ENCODE assay signal across 21 cellular contexts in the genomic region with DNA sequence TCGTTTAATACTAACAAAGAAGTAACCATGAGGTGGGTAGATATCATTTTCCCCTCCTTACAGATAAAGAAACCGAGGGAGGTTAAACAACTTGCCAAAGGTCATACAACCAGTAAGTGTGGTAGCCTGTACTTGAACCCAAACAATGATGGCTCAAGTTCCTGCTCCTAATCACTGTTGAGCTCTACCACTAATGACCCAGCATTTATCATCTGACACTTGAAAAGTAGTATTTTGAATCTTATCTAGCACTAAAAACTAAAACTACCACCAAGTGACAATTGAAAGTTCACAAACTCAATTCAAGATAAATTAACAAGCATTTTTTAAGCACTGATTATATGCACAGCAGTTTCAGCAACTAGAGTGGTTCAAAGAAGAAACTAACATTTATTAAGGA. TPM values are rescaled to one million over a fixed set of nuclear protein-coding genes. Genes with fewer than 3 reads are reported as not detected.
A peak's percentile ranks its signal among the peaks of the same experiment; 100 is the strongest.
DNase-seq lines count a peak whose midpoint lies in the region; ATAC-seq, FAIRE-seq and TF ChIP-seq lines count a peak whose summit lies in the region.
"Had no signal": no experiment of that assay in that cellular context is flagged by ENCODE, and none has a peak within 500 bp of the region (broad histone marks: within the 10 kb centered on the region; RNA-seq: fewer than 3 reads in every experiment).

No MANE protein-coding gene starts in this region.

- H3K4me2 ChIP-seq in GM12878 (ENCODE audit: control insufficient read depth, insufficient read depth) = peak overlapping the region; percentile 84
- H3K4me2 ChIP-seq: BLaER1 treated with 17β-estradiol and CSF1 and Interleukin-3, amounts not matched to agents 10 nM and 100 nM had no signal

- no TSS peak for BruUV-seq in GM12878 (replicated peaks; lab: Mats Ljungman, UMichigan)

- WGBS in GM12878 (ENCODE audit: insufficient coverage, insufficient replicate concordance, low lambda C conversion rate, missing lambda C conversion rate) = 19% methylated on average over 2 of the region's 2 CpGs

- no peak overlapping the region for H2AFZ ChIP-seq in GM12878 (ENCODE audit: control insufficient read depth, low read depth, low read length)
- H2AFZ ChIP-seq: GM23248 had no signal

- peaks cover 91% of the 10 kb centered on the region for H3K79me2 ChIP-seq in GM12878 (ENCODE audit: control insufficient read depth, insufficient read depth, low read length)

- H3K36me3 ChIP-seq in GM06990 (ENCODE audit: control insufficient read depth, insufficient read depth, low read length) (no peaks in the 10 kb centered on the region; the same call in 1 of the 2 replicates), GM12878 (ENCODE audit: control insufficient read depth in 2 of 2, insufficient read depth in 2 of 2, low read length in 1 of 2) (peaks cover 0 to 11% of the 10 kb centered on the region in 2 experiments; a peak in 2 of 4 replicates)
- H3K36me3 ChIP-seq: HAP-1 had no signal

- peaks cover 69 to 74% of the 10 kb centered on the region in 2 donors for H3K4me1 Mint-ChIP-seq in natural killer cell

- SMC1A ChIA-PET in GM12878 (lab: Charles Lee; ENCODE audit: uncharacterized antibody, unreplicated experiment) = interaction anchor here (0.8 to 8.9 kb wide), 19 partner anchors 8 to 177 kb away, joined by 3 to 113 read pairs (median 8); a partner anchor contains a TSS

- intact Hi-C loops in GM12878 (cut with micrococcal nuclease; ENCODE audit: unreplicated experiment) = no loop called here
- intact Hi-C loops in natural killer cell (cut with micrococcal nuclease) = loop anchor here (2.0 kb wide), 1 partner anchor 14 kb away; a partner anchor contains a TSS

- RAD21 ChIA-PET in GM12878 (lab: Charles Lee; ENCODE audit: unreplicated experiment) = interaction anchor here (1.0 to 7.2 kb wide), 14 partner anchors 8 to 118 kb away, joined by 3 to 114 read pairs (median 6); a partner anchor contains a TSS

- peak overlapping the region; percentile 57 for H3K27ac ChIP-seq in GM12878 (ENCODE audit: control insufficient read depth, insufficient read depth)
- H3K27ac ChIP-seq: BLaER1 treated with 17β-estradiol and CSF1 and Interleukin-3, amounts not matched to agents 10 nM and 100 nM; GM23248 had no signal

- peaks cover 45% of the 10 kb centered on the region for H3K4me1 ChIP-seq in GM12878 (ENCODE audit: control insufficient read depth, insufficient read depth, low read length)

- H3K36me3 Mint-ChIP-seq in natural killer cell = no peaks in the 10 kb centered on the region

- FAIRE-seq in GM19239 (lab: Jason Lieb, UNC) (peak; percentile 85), GM12878 (lab: Jason Lieb, UNC) (no peak), GM12892 (lab: Jason Lieb, UNC) (no peak)
- FAIRE-seq: HTR-8/SVneo, RCC 7860 had no signal

- no peaks in the 10 kb centered on the region for H3K27me3 ChIP-seq in GM06990 (replicated peaks; ENCODE audit: control insufficient read depth, insufficient read depth, low read length)
- H3K27me3 ChIP-seq in GM12878 (replicated peaks in 1 of 2; ENCODE audit: control insufficient read depth in 2 of 2, insufficient read depth in 2 of 2, low read length in 1 of 2) = no peaks in the 10 kb centered on the region
- H3K27me3 ChIP-seq: BLaER1 treated with 17β-estradiol and CSF1 and Interleukin-3, amounts not matched to agents 10 nM and 100 nM had no signal

- H3K9me3 Mint-ChIP-seq in natural killer cell = no peaks in the 10 kb centered on the region
- H3K9me3 Mint-ChIP-seq: CD8-positive, alpha-beta memory T cell had no signal

- CTCF ChIA-PET in GM12878 (lab: Yijun Ruan, JAX) = interaction anchor here (0.9 to 8.3 kb wide), 12 partner anchors 9 to 213 kb away, joined by 3 to 80 read pairs (median 6); a partner anchor contains a TSS

- no peaks in the 10 kb centered on the region for H4K20me1 ChIP-seq in GM12878 (ENCODE audit: control insufficient read depth, insufficient read depth)

- H3K9ac ChIP-seq in GM12878 (ENCODE audit: control insufficient read depth, insufficient read depth, low read length) = peak overlapping the region; percentile 12
- H3K9ac ChIP-seq: BLaER1 treated with 17β-estradiol and CSF1 and Interleukin-3, amounts not matched to agents 10 nM and 100 nM; GM23248 had no signal

- TF ChIP-seq EP300 in GM12878 (IDR thresholded peaks at IDR 0.05; ENCODE audit: borderline replicate concordance in 1 of 2, control insufficient read depth in 1 of 2, low read depth in 2 of 2, low read length in 2 of 2) = no peak

- H3K4me3 Mint-ChIP-seq in natural killer cell = peak overlapping the region; percentile 67

- in situ Hi-C loops in GM12878 (cut with MboI) = no loop called here

- H3K27me3 Mint-ChIP-seq in natural killer cell (ENCODE audit: low read depth in 2 of 2) = no peaks in the 10 kb centered on the region
- H3K27me3 Mint-ChIP-seq: CD8-positive, alpha-beta memory T cell had no signal

- peak; percentile 15 for ATAC-seq in GM12878
- ATAC-seq in natural killer cell = no peak
- ATAC-seq in HG03571 (IDR thresholded peaks at IDR 0.05; ENCODE audit: unreplicated experiment) = no peak

- DNase-seq in GM06990 (ENCODE audit: extremely low read depth, insufficient read length) (no peak), GM19239 (ENCODE audit: insufficient read length, low spot score) (no peak), GM12878 (ENCODE audit: low read depth, low spot score) (no peak), natural killer cell (no peak), 8988T (no peak), GM12892 (ENCODE audit: insufficient read length) (no peak)
- DNase-seq: CD8-positive, alpha-beta memory T cell; GM23248; IMR-90; Karpas-422; MM.1S; NCI-H1092; NCI-H1436 treated with DMSO at 0.1 percent for 48 hours; NCI-H2029; NCI-H526; Right ventricle myocardium superior had no signal

- H3K27ac Mint-ChIP-seq in natural killer cell = peak overlapping the region; percentile 56 to 68

- no peak for TF ChIP-seq RAD21 in GM12878 (IDR thresholded peaks at IDR 0.05; ENCODE audit: insufficient read depth, low read depth, low read length)

- TF ChIP-seq POLR2A in GM12878 (IDR thresholded peaks at IDR 0.05; ENCODE audit: low read depth, low read length) (no peak), GM12892 (IDR thresholded peaks at IDR 0.05; ENCODE audit: low read depth, low read length) (no peak)

- 0 out of 2 replicates have a peak overlapping the region, but pooled peaks have one; percentile 1 for H3K4me3 ChIP-seq in GM06990 (replicated peaks; ENCODE audit: low read depth, low read length)
- H3K4me3 ChIP-seq in GM12878 = peak overlapping the region; percentile 9; the same call in 1 of the 2 replicates
- H3K4me3 ChIP-seq: BLaER1 treated with 17β-estradiol and CSF1 and Interleukin-3, amounts not matched to agents 10 nM and 100 nM; GM23248; HAP-1 had no signal

- TF ChIP-seq CTCF in GM06990 (IDR thresholded peaks at IDR 0.05; ENCODE audit: insufficient read depth, low read length, poor library complexity, severe bottlenecking) (no peak), GM12878 (IDR thresholded peaks at IDR 0.05 in 2 of 3, conservative IDR thresholded peaks at IDR 0.05 in 1 of 3; ENCODE audit: control insufficient read depth in 2 of 3, extremely low read depth in 1 of 3, insufficient read depth in 1 of 3, low read depth in 3 of 3, low read length in 3 of 3) (no peak), natural killer cell (IDR thresholded peaks at IDR 0.05) (no peak)

- H3K9me3 ChIP-seq in GM12878 (replicated peaks; ENCODE audit: control insufficient read depth, insufficient read depth, low read length) = peaks cover 9% of the 10 kb centered on the region
- H3K9me3 ChIP-seq: HAP-1 had no signal

- POLR2A ChIA-PET in GM12878 (lab: Charles Lee) = interaction anchor here (1.1 to 3.5 kb wide), 6 partner anchors 9 to 55 kb away, joined by 3 to 37 read pairs (median 7); a partner anchor contains a TSS

TF ChIP-seq in GM12878, 131 proteins besides CTCF, POLR2A, EP300 and RAD21 (continues in another document):
- TF ChIP-seq STAT3 (IDR thresholded peaks at IDR 0.05; ENCODE audit: low read depth, low read length) (no peak), IKZF1 (conservative IDR thresholded peaks at IDR 0.05) (no peak), MTA3 (IDR thresholded peaks at IDR 0.05; ENCODE audit: borderline replicate concordance, low read length) (no peak), MYC (IDR thresholded peaks at IDR 0.05; ENCODE audit: insufficient read depth, insufficient read length, insufficient replicate concordance, low read length, severe bottlenecking) (no peak)
- TF ChIP-seq, protein P1, sequence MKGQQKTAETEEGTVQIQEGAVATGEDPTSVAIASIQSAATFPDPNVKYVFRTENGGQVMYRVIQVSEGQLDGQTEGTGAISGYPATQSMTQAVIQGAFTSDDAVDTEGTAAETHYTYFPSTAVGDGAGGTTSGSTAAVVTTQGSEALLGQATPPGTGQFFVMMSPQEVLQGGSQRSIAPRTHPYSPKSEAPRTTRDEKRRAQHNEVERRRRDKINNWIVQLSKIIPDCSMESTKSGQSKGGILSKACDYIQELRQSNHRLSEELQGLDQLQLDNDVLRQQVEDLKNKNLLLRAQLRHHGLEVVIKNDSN (IDR thresholded peaks at IDR 0.05; ENCODE audit: borderline replicate concordance, extremely low read length, insufficient read depth, low read depth, low read length) = no peak

RNA-seq across cellular contexts. Expression of a gene that starts 13.1 kb away (rescaled TPM):
- total RNA-seq in GM12878 (2013; cell fraction: nucleolus; rRNA removed) = 401 and 420 TPM in 2 replicates
- 56.4 and 73.7 TPM in 2 replicates for total RNA-seq in GM12878 (2014; rRNA removed)
- total RNA-seq in GM12878 (2014; rRNA removed; fragmentation: Illumina TruSeq; extraction: Trizol) = 118 and 122 TPM in 2 replicates
- 60.4 and 61.3 TPM in 2 replicates for total RNA-seq in GM12878 (2021)
- polyA plus RNA-seq in GM12878 (2011; ENCODE audit: low read depth) = 43.9 TPM
- polyA plus RNA-seq in GM12878 (2011; rRNA removed) = 51.9 and 67.4 TPM in 2 replicates
- 14.5 and 19.1 TPM in 2 replicates for polyA plus RNA-seq in GM12878 (2011; cell fraction: cytosol; rRNA removed)
- 95.0 and 104 TPM in 2 replicates for polyA plus RNA-seq in GM12878 (2011; cell fraction: nucleus; rRNA removed)
- polyA plus RNA-seq in GM12878 (2012) = 48.5 and 61.3 TPM in 2 replicates
- 55.8 and 82.0 TPM in 2 replicates for polyA plus RNA-seq in GM12878 (2014; fragmentation: Illumina TruSeq; extraction: Trizol)
- 10 to 100 TPM; 40.2 to 42.5 TPM for polyA plus RNA-seq in GM12878 (2014; fragmentation: Nextera tagmentation; extraction: Ambion mirVana)
- polyA plus RNA-seq in GM12878 (2014; rRNA removed) = 34.6 and 42.0 TPM in 2 replicates
- 10 to 100 TPM; 35.8 to 37.4 TPM for polyA plus RNA-seq in GM12878 (2016; fragmentation: Nextera tagmentation; extraction: Ambion mirVana)
- polyA minus RNA-seq in GM12878 (2011; rRNA and poly(A)+ RNA removed) = 87.7 and 134 TPM in 2 replicates
- polyA minus RNA-seq in GM12878 (2011; cell fraction: cytosol; rRNA and poly(A)+ RNA removed) = 21.4 and 22.9 TPM in 2 replicates
- polyA minus RNA-seq in GM12878 (2011; cell fraction: nucleus; rRNA and poly(A)+ RNA removed) = 101 and 142 TPM in 2 replicates
- total RNA-seq in natural killer cell = 100 to 1,000 TPM; 172 to 202 (median 175) TPM
- 61.2 TPM for polyA plus RNA-seq in GM12892 (2012; ENCODE audit: missing spikeins)
